ENCODE assay signal across 25 cellular contexts in genomic region chrX:120140293-120140981, GRCh38. TPM values are rescaled to one million over a fixed set of nuclear protein-coding genes. Genes with fewer than 3 reads are reported as not detected.
DNase-seq lines count a peak whose midpoint lies in the region; ATAC-seq, FAIRE-seq and TF ChIP-seq lines count a peak whose summit lies in the region.
"Had no signal": no experiment of that assay in that cellular context is flagged by ENCODE, and none has a peak within 500 bp of the region (broad histone marks: within the 10 kb centered on the region; RNA-seq: fewer than 3 reads in every experiment).

No MANE protein-coding gene starts in this region.

- no peak overlapping the region for H3K27ac Mint-ChIP-seq in astrocyte (ENCODE audit: unreplicated experiment)
- H3K27ac Mint-ChIP-seq: activated CD4-positive, alpha-beta T cell treated with anti-CD3 and anti-CD28 coated beads, Interleukin-2, amount 10 ng/mL, durations not matched to agents 7 days and 5 days; activated naive CD8-positive, alpha-beta T cell treated with anti-CD3 and anti-CD28 coated beads for 36 hours; T-helper 2 cell treated with Interferon-gamma antibody and Interleukin-4, amounts not matched to agents 5 μg/mL and 100 μg/mL, for 36 hours; type B pancreatic cell had no signal

- WGBS in pancreas, 2 donors = 56 to 58% methylated on average over 11 of the region's 11 CpGs

- H2AFZ ChIP-seq in astrocyte (ENCODE audit: low read depth, low read length) = no peak overlapping the region

- ATAC-seq in pancreas (peak; percentile 71 to 96 (median 76)), left colon (no peak)
- ATAC-seq: Right ventricle myocardium inferior had no signal

- H3K27me3 Mint-ChIP-seq in astrocyte (ENCODE audit: low read depth, unreplicated experiment) = no peaks in the 10 kb centered on the region
- H3K27me3 Mint-ChIP-seq: activated CD4-positive, alpha-beta T cell treated with anti-CD3 and anti-CD28 coated beads, Interleukin-2, amount 10 ng/mL, durations not matched to agents 7 days and 5 days; activated naive CD8-positive, alpha-beta T cell treated with anti-CD3 and anti-CD28 coated beads for 36 hours; type B pancreatic cell had no signal

- FAIRE-seq in astrocyte (lab: Jason Lieb, UNC) (peak; percentile 54), pancreas (lab: Jason Lieb, UNC) (no peak)
- FAIRE-seq: small intestine had no signal

- H3K36me3 Mint-ChIP-seq in astrocyte (ENCODE audit: low read depth, unreplicated experiment) = no peaks in the 10 kb centered on the region
- H3K36me3 Mint-ChIP-seq: activated naive CD8-positive, alpha-beta T cell treated with anti-CD3 and anti-CD28 coated beads for 36 hours; type B pancreatic cell had no signal

- intact Hi-C loops in pancreas (cut with DNase I) = no loop called here
- intact Hi-C loops in left colon (cut with DNase I, micrococcal nuclease) = no loop called here

- H3K9me3 ChIP-seq in HUES6 (ENCODE audit: control insufficient read depth, insufficient read depth, low read depth, low read length) (peaks cover 14% of the 10 kb centered on the region; the same call in 1 of the 2 replicates), astrocyte (ENCODE audit: insufficient read depth, low read depth, low read length) (no peaks in the 10 kb centered on the region), pancreas (no peaks in the 10 kb centered on the region)
- H3K9me3 ChIP-seq: ascending aorta, neutrophil had no signal

- H3K4me1 ChIP-seq in HUES6 (ENCODE audit: control insufficient read depth, insufficient read depth, low read length) = peaks cover 17% of the 10 kb centered on the region
- H3K4me1 ChIP-seq in astrocyte (ENCODE audit: insufficient read depth, low read length) = no peaks in the 10 kb centered on the region
- no peaks in the 10 kb centered on the region for H3K4me1 ChIP-seq in pancreas
- H3K4me1 ChIP-seq: ascending aorta had no signal

- DNase-seq in NCI-H82 (lab: John Stamatoyannopoulos, UW) (peak; percentile 5), NCI-H82 treated with DMSO at 0.1 percent for 48 hours (lab: John Stamatoyannopoulos, UW; ENCODE audit: unreplicated experiment) (no peak), astrocyte (ENCODE audit: low read depth) (no peak), pancreas (peak in 2 of 6 donors; percentile 15 to 45), NCI-H526 treated with DMSO at 0.1 percent for 48 hours (lab: John Stamatoyannopoulos, UW) (no peak), left colon (no peak)
- DNase-seq in stimulated activated CD8-positive, alpha-beta memory T cell treated with anti-CD3 and anti-CD28 coated beads, Interleukin-4, amount 100 ng/mL, for 48 hours = no peak
- DNase-seq: 8988T; activated CD4-positive, alpha-beta T cell treated with anti-CD3 and anti-CD28 coated beads, Interleukin-2, amount 10 ng/mL, durations not matched to agents 7 days and 5 days; activated naive CD8-positive, alpha-beta T cell treated with anti-CD3 and anti-CD28 coated beads for 36 hours; DMS79; KBM-7; mesenchymal stem cell; NCI-H1436 treated with DMSO at 0.1 percent for 48 hours; NCI-H526; small intestine; stimulated activated CD4-positive, alpha-beta T cell treated with anti-CD3 and anti-CD28 coated beads, Interleukin-1b, Interleukin-23, amount 100 ng/mL, for 48 hours had no signal

- TF ChIP-seq CTCF in astrocyte (IDR thresholded peaks at IDR 0.05; ENCODE audit: insufficient read depth, low read depth, low read length) (no peak), pancreas (IDR thresholded peaks at IDR 0.05) (no peak)

- H3K79me2 ChIP-seq in astrocyte (ENCODE audit: insufficient read depth, low read length) = no peaks in the 10 kb centered on the region

- H3K27ac ChIP-seq in HUES6 (ENCODE audit: low read depth, low read length) (peak overlapping the region; percentile 48; the same call in 1 of the 2 replicates), astrocyte (ENCODE audit: low read depth, low read length) (no peak overlapping the region), pancreas (peak overlapping the region in 1 of 4 donors; percentile 17)
- H3K27ac ChIP-seq: ascending aorta, neutrophil, VCaP had no signal

- H3K4me3 ChIP-seq in HUES6 (ENCODE audit: low read depth, low read length) = peak overlapping the region; percentile 23
- no peak overlapping the region for H3K4me3 ChIP-seq in astrocyte (ENCODE audit: insufficient read depth, low read depth, low read length)
- peak overlapping the region in 1 of 4 donors; percentile 14 for H3K4me3 ChIP-seq in pancreas
- H3K4me3 ChIP-seq: ascending aorta had no signal

- H3K27me3 ChIP-seq in HUES6 (ENCODE audit: control insufficient read depth, insufficient read depth, low read length) (no peaks in the 10 kb centered on the region), astrocyte (ENCODE audit: insufficient read depth, low read length) (no peaks in the 10 kb centered on the region), pancreas (peaks cover 0 to 5% (median 0%) of the 10 kb centered on the region in 4 donors)
- H3K27me3 ChIP-seq: ascending aorta, neutrophil had no signal

- H3K9ac ChIP-seq in HUES6 (ENCODE audit: low read length) (no peak overlapping the region), astrocyte (ENCODE audit: low read length) (no peak overlapping the region)

- no peaks in the 10 kb centered on the region for H3K36me3 ChIP-seq in HUES6 (ENCODE audit: control insufficient read depth, insufficient read depth, low read length)
- no peaks in the 10 kb centered on the region for H3K36me3 ChIP-seq in astrocyte (ENCODE audit: insufficient read depth, low read length)
- no peaks in the 10 kb centered on the region for H3K36me3 ChIP-seq in pancreas
- H3K36me3 ChIP-seq: ascending aorta, neutrophil had no signal

- H3K4me2 ChIP-seq in astrocyte (ENCODE audit: low read length) = no peak overlapping the region

- no peak overlapping the region for H3K4me3 Mint-ChIP-seq in astrocyte (ENCODE audit: unreplicated experiment)
- H3K4me3 Mint-ChIP-seq: activated CD4-positive, alpha-beta T cell treated with anti-CD3 and anti-CD28 coated beads, Interleukin-2, amount 10 ng/mL, durations not matched to agents 7 days and 5 days; activated naive CD8-positive, alpha-beta T cell treated with anti-CD3 and anti-CD28 coated beads for 36 hours; T-helper 2 cell treated with Interferon-gamma antibody and Interleukin-4, amounts not matched to agents 5 μg/mL and 100 μg/mL, for 36 hours; type B pancreatic cell had no signal

- H3K4me1 Mint-ChIP-seq in astrocyte (ENCODE audit: low read depth, unreplicated experiment) = peaks cover 2% of the 10 kb centered on the region

- H4K20me1 ChIP-seq in astrocyte (ENCODE audit: insufficient read depth, low read length) = no peaks in the 10 kb centered on the region

- no peaks in the 10 kb centered on the region for H3K9me3 Mint-ChIP-seq in astrocyte (ENCODE audit: unreplicated experiment)
- H3K9me3 Mint-ChIP-seq: activated CD4-positive, alpha-beta T cell treated with anti-CD3 and anti-CD28 coated beads, Interleukin-2, amount 10 ng/mL, durations not matched to agents 7 days and 5 days; activated naive CD8-positive, alpha-beta T cell treated with anti-CD3 and anti-CD28 coated beads for 36 hours; T-helper 2 cell treated with Interferon-gamma antibody and Interleukin-4, amounts not matched to agents 5 μg/mL and 100 μg/mL, for 36 hours; type B pancreatic cell had no signal

RNA-seq across cellular contexts. Expression of gene RHOXF2, which starts 18.0 kb away (rescaled TPM):
- total RNA-seq in astrocyte (not detected in 2 replicates), pancreas (under 1 TPM in 1 of 6 donors, not detected in 5; 0.19 TPM), left colon (not detected)
- not detected for polyA plus RNA-seq in pancreas
- total RNA-seq: activated CD4-positive, alpha-beta T cell treated with anti-CD3 and anti-CD28 coated beads, Interleukin-2, amount 10 ng/mL, durations not matched to agents 7 days and 5 days; activated naive CD8-positive, alpha-beta T cell treated with anti-CD3 and anti-CD28 coated beads for 36 hours; ascending aorta; dermis microvascular lymphatic vessel endothelial cell; Right ventricle myocardium inferior had no signal
- polyA plus RNA-seq: small intestine had no signal

RNA-seq across cellular contexts. Expression of gene RHOXF1, which starts 24.7 kb away (rescaled TPM):
- not detected in 2 replicates for total RNA-seq in astrocyte
- total RNA-seq in pancreas = under 1 TPM in 1 of 6 donors, not detected in 5; 0.28 TPM
- 1 to 10 TPM in 1 of 2 donors, under 1 TPM in 1; 0.61 to 1.0 TPM for polyA plus RNA-seq in pancreas
- under 1 TPM in 1 of 2 donors, not detected in 1; 0.47 TPM for total RNA-seq in left colon
- total RNA-seq: activated CD4-positive, alpha-beta T cell treated with anti-CD3 and anti-CD28 coated beads, Interleukin-2, amount 10 ng/mL, durations not matched to agents 7 days and 5 days; activated naive CD8-positive, alpha-beta T cell treated with anti-CD3 and anti-CD28 coated beads for 36 hours; ascending aorta; dermis microvascular lymphatic vessel endothelial cell; Right ventricle myocardium inferior had no signal
